ENCODE assay signal across 1 cellular context in the genomic region with DNA sequence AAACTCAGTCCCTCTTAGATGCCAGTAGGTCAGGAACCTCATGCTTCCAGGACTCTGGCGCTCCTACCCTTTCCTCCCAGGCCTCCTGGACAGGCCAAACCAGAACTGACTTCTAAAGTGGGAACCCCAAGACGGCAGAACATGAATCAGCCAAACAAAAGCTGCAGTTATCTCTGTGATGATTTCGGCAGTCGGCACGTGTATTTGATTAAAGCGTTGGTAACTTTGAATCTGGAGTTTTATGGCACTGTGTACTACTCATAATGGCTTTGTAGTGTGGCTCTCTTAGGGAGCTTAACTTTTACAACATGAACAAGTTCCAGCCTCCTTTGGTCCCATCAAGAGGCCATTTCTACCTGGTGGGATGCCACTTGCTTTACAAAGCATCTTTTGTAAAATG.
TF ChIP-seq lines count a peak whose summit lies in the region.

No MANE protein-coding gene starts in this region.

TF ChIP-seq in HCT116, 20 proteins besides CTCF, POLR2A, EP300 and RAD21 (continued from another document):
- no peak for TF ChIP-seq FOSL1 (IDR thresholded peaks at IDR 0.05; ENCODE audit: low read depth)
- no peak for TF ChIP-seq POLR2AphosphoS5 (IDR thresholded peaks at IDR 0.05; ENCODE audit: low read depth, low read length)
- TF ChIP-seq ELF1 (IDR thresholded peaks at IDR 0.05; ENCODE audit: borderline replicate concordance, low read depth) = no peak
- no peak for TF ChIP-seq EZH2 (IDR thresholded peaks at IDR 0.05)
- no peak for TF ChIP-seq SIN3A (IDR thresholded peaks at IDR 0.05; ENCODE audit: low read depth)
- TF ChIP-seq JUND (IDR thresholded peaks at IDR 0.05) = no peak
- TF ChIP-seq, protein P1, sequence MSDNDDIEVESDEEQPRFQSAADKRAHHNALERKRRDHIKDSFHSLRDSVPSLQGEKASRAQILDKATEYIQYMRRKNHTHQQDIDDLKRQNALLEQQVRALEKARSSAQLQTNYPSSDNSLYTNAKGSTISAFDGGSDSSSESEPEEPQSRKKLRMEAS (IDR thresholded peaks at IDR 0.05) = no peak
- TF ChIP-seq ZFX (IDR thresholded peaks at IDR 0.05) = no peak
- no peak for TF ChIP-seq SRF (IDR thresholded peaks at IDR 0.05; ENCODE audit: low read depth)
- TF ChIP-seq EZH2phosphoT487 (IDR thresholded peaks at IDR 0.05; ENCODE audit: borderline replicate concordance) = no peak
- TF ChIP-seq, protein P2, sequence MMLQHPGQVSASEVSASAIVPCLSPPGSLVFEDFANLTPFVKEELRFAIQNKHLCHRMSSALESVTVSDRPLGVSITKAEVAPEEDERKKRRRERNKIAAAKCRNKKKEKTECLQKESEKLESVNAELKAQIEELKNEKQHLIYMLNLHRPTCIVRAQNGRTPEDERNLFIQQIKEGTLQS (IDR thresholded peaks at IDR 0.05) = no peak
- TF ChIP-seq, protein P3, sequence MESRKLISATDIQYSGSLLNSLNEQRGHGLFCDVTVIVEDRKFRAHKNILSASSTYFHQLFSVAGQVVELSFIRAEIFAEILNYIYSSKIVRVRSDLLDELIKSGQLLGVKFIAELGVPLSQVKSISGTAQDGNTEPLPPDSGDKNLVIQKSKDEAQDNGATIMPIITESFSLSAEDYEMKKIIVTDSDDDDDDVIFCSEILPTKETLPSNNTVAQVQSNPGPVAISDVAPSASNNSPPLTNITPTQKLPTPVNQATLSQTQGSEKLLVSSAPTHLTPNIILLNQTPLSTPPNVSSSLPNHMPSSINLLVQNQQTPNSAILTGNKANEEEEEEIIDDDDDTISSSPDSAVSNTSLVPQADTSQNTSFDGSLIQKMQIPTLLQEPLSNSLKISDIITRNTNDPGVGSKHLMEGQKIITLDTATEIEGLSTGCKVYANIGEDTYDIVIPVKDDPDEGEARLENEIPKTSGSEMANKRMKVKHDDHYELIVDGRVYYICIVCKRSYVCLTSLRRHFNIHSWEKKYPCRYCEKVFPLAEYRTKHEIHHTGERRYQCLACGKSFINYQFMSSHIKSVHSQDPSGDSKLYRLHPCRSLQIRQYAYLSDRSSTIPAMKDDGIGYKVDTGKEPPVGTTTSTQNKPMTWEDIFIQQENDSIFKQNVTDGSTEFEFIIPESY (IDR thresholded peaks at IDR 0.05; ENCODE audit: extremely low read depth, insufficient replicate concordance, low read length) = no peak
